Comparison of ENCODE assay signal across 15 cellular contexts in genomic region chr1:182716740-182717720, GRCh38. TPM values are rescaled to one million over a fixed set of nuclear protein-coding genes. Genes with fewer than 3 reads are reported as not detected.
DNase-seq lines count a peak whose midpoint lies in the region; ATAC-seq and TF ChIP-seq lines count a peak whose summit lies in the region.
"Had no signal": no experiment of that assay in that cellular context is flagged by ENCODE, and none has a peak within 500 bp of the region (broad histone marks: within the 10 kb centered on the region; RNA-seq: fewer than 3 reads in every experiment).

No MANE protein-coding gene starts in this region.

- H3K27ac Mint-ChIP-seq in activated CD4-positive, alpha-beta T cell treated with anti-CD3 and anti-CD28 coated beads for 36 hours: peak overlapping the region; percentile 17
- no peak overlapping the region for H3K27ac Mint-ChIP-seq in activated CD4-positive, alpha-beta T cell treated with anti-CD3 and anti-CD28 coated beads, Interleukin-2, amount 10 ng/mL, durations not matched to agents 7 days and 5 days

- intact Hi-C loops in activated CD4-positive, alpha-beta T cell treated with anti-CD3 and anti-CD28 coated beads for 36 hours (cut with DNase I, micrococcal nuclease): loop anchor here in 1 of 2 experiments (5.0 kb wide), 1 partner anchor 65 kb away; no protein-coding TSS in a partner anchor
- intact Hi-C loops in esophagus muscularis mucosa (cut with DNase I): no loop called here

- peaks cover 30% of the 10 kb centered on the region for H3K4me1 ChIP-seq in KMS-11 (ENCODE audit: low read depth, poor library complexity, severe bottlenecking)
- H3K4me1 ChIP-seq in esophagus muscularis mucosa: no peaks in the 10 kb centered on the region

- H3K27ac ChIP-seq in KMS-11: no peak overlapping the region
- H3K27ac ChIP-seq in esophagus muscularis mucosa (replicated peaks in 1 of 4): no peak overlapping the region
- H3K27ac ChIP-seq: hepatocyte had no signal

- H3K36me3 ChIP-seq in KMS-11 (ENCODE audit: insufficient read depth) (no peaks in the 10 kb centered on the region), esophagus muscularis mucosa (no peaks in the 10 kb centered on the region)

- H3K9me3 ChIP-seq in esophagus muscularis mucosa: no peaks in the 10 kb centered on the region

- no peak overlapping the region for H2AFZ ChIP-seq in KMS-11 (ENCODE audit: low read depth)
- H2AFZ ChIP-seq: hepatocyte had no signal

- no peak overlapping the region for H3K9ac ChIP-seq in KMS-11

- no peak for TF ChIP-seq EP300 in esophagus muscularis mucosa (IDR thresholded peaks at IDR 0.05)

- no peak for TF ChIP-seq POLR2A in esophagus muscularis mucosa (IDR thresholded peaks at IDR 0.05; ENCODE audit: low read depth)

- no peaks in the 10 kb centered on the region for H4K20me1 ChIP-seq in KMS-11 (ENCODE audit: insufficient read depth)

- peak; percentile 31 for ATAC-seq in activated CD4-positive, alpha-beta T cell treated with anti-CD3 and anti-CD28 coated beads for 36 hours
- peak; percentile 42 for ATAC-seq in GM19467 (IDR thresholded peaks at IDR 0.05; ENCODE audit: unreplicated experiment)

- H3K36me3 Mint-ChIP-seq in activated CD4-positive, alpha-beta T cell treated with anti-CD3 and anti-CD28 coated beads for 36 hours (ENCODE audit: low read depth): no peaks in the 10 kb centered on the region
- H3K36me3 Mint-ChIP-seq in activated CD4-positive, alpha-beta T cell treated with anti-CD3 and anti-CD28 coated beads, Interleukin-2, amount 10 ng/mL, durations not matched to agents 7 days and 5 days (ENCODE audit: low read depth): no peaks in the 10 kb centered on the region

- no peak overlapping the region for H3K4me3 Mint-ChIP-seq in activated CD4-positive, alpha-beta T cell treated with anti-CD3 and anti-CD28 coated beads for 36 hours
- H3K4me3 Mint-ChIP-seq in activated CD4-positive, alpha-beta T cell treated with anti-CD3 and anti-CD28 coated beads, Interleukin-2, amount 10 ng/mL, durations not matched to agents 7 days and 5 days: no peak overlapping the region

- 67% methylated on average over 4 of the region's 4 CpGs for WGBS in esophagus muscularis mucosa

- no peaks in the 10 kb centered on the region for H3K27me3 ChIP-seq in KMS-11 (ENCODE audit: insufficient read depth, low read depth)
- H3K27me3 ChIP-seq in esophagus muscularis mucosa: no peaks in the 10 kb centered on the region
- H3K27me3 ChIP-seq: hepatocyte had no signal

- DNase-seq in activated CD4-positive, alpha-beta T cell treated with anti-CD3 and anti-CD28 coated beads for 36 hours: no peak
- DNase-seq in activated CD4-positive, alpha-beta T cell treated with anti-CD3 and anti-CD28 coated beads, Interleukin-2, amount 10 ng/mL, durations not matched to agents 7 days and 5 days: no peak
- DNase-seq in esophagus muscularis mucosa (ENCODE audit: extremely low spot score) (peak; percentile 31), ureter (ENCODE audit: low spot score) (no peak), NCI-H2227 treated with DMSO at 0.1 percent for 48 hours (lab: John Stamatoyannopoulos, UW) (no peak), GM20000 (ENCODE audit: low spot score) (no peak)
- DNase-seq: anterior cingulate cortex; NCI-H1105; stimulated activated CD4-positive, alpha-beta T cell treated with anti-CD3 and anti-CD28 coated beads, Interleukin-2, amount 100 ng/mL, for 48 hours; SW 1271 had no signal

- peaks cover 2% of the 10 kb centered on the region for H3K27me3 Mint-ChIP-seq in activated CD4-positive, alpha-beta T cell treated with anti-CD3 and anti-CD28 coated beads for 36 hours
- peaks cover 7% of the 10 kb centered on the region for H3K27me3 Mint-ChIP-seq in activated CD4-positive, alpha-beta T cell treated with anti-CD3 and anti-CD28 coated beads, Interleukin-2, amount 10 ng/mL, durations not matched to agents 7 days and 5 days

- H3K4me2 ChIP-seq in KMS-11: peak overlapping the region; percentile 14; the same call in 1 of the 2 replicates
- H3K4me2 ChIP-seq: hepatocyte had no signal

- H3K79me2 ChIP-seq in KMS-11 (ENCODE audit: insufficient read depth, low read depth): no peaks in the 10 kb centered on the region
- H3K79me2 ChIP-seq: hepatocyte had no signal

- no peak overlapping the region for H3K4me3 ChIP-seq in KMS-11 (IDR thresholded peaks at IDR 0.05; ENCODE audit: insufficient read depth, low read depth, low read length)
- H3K4me3 ChIP-seq in esophagus muscularis mucosa: no peak overlapping the region
- H3K4me3 ChIP-seq: hepatocyte, lung had no signal

- H3K9me3 Mint-ChIP-seq in activated CD4-positive, alpha-beta T cell treated with anti-CD3 and anti-CD28 coated beads for 36 hours (ENCODE audit: low read depth): no peaks in the 10 kb centered on the region
- H3K9me3 Mint-ChIP-seq in activated CD4-positive, alpha-beta T cell treated with anti-CD3 and anti-CD28 coated beads, Interleukin-2, amount 10 ng/mL, durations not matched to agents 7 days and 5 days: no peaks in the 10 kb centered on the region

- TF ChIP-seq CTCF in KMS-11 (conservative IDR thresholded peaks at IDR 0.05; ENCODE audit: low read depth, low read length): no peak
- TF ChIP-seq CTCF in esophagus muscularis mucosa (IDR thresholded peaks at IDR 0.05): no peak
- no peak for TF ChIP-seq CTCF in GM20000 (IDR thresholded peaks at IDR 0.05; ENCODE audit: extremely low read depth, missing control alignments)

- peaks cover 50% of the 10 kb centered on the region for H3K4me1 Mint-ChIP-seq in activated CD4-positive, alpha-beta T cell treated with anti-CD3 and anti-CD28 coated beads for 36 hours
- H3K4me1 Mint-ChIP-seq in activated CD4-positive, alpha-beta T cell treated with anti-CD3 and anti-CD28 coated beads, Interleukin-2, amount 10 ng/mL, durations not matched to agents 7 days and 5 days: peaks cover 11% of the 10 kb centered on the region

- POLR2A ChIA-PET in activated CD4-positive, alpha-beta T cell treated with anti-CD3 and anti-CD28 coated beads for 36 hours (lab: Charles Lee): no interaction called here
- POLR2A ChIA-PET in activated CD4-positive, alpha-beta T cell treated with anti-CD3 and anti-CD28 coated beads, Interleukin-2, amount 10 ng/mL, durations not matched to agents 7 days and 5 days (lab: Charles Lee): no interaction called here

- CTCF ChIA-PET in activated CD4-positive, alpha-beta T cell treated with anti-CD3 and anti-CD28 coated beads for 36 hours (lab: Charles Lee): interaction anchor here (0.6 to 1.8 kb wide), 8 partner anchors 11 to 142 kb away, joined by 3 to 5 read pairs (median 4); no protein-coding TSS in a partner anchor
- CTCF ChIA-PET in activated CD4-positive, alpha-beta T cell treated with anti-CD3 and anti-CD28 coated beads, Interleukin-2, amount 10 ng/mL, durations not matched to agents 7 days and 5 days (lab: Charles Lee): interaction anchor here (0.9 to 1.3 kb wide), 2 partner anchors 17 to 66 kb away, joined by 3 to 4 read pairs; no protein-coding TSS in a partner anchor

RNA-seq across cellular contexts. Expression of gene RGS8, which starts 32.6 kb away (rescaled TPM):
- not detected for total RNA-seq in activated CD4-positive, alpha-beta T cell treated with anti-CD3 and anti-CD28 coated beads for 36 hours
- total RNA-seq in activated CD4-positive, alpha-beta T cell treated with anti-CD3 and anti-CD28 coated beads, Interleukin-2, amount 10 ng/mL, durations not matched to agents 7 days and 5 days: not detected
- total RNA-seq in esophagus muscularis mucosa: under 1 TPM in 2 of 4 donors, not detected in 2; 0.06 to 0.17 TPM
- not detected for total RNA-seq in ureter
- total RNA-seq: activated CD8-positive, alpha-beta memory T cell treated with anti-CD3 and anti-CD28 coated beads for 36 hours; hepatocyte had no signal
